ENCODE assay signal across 8 cellular contexts in the genomic region with DNA sequence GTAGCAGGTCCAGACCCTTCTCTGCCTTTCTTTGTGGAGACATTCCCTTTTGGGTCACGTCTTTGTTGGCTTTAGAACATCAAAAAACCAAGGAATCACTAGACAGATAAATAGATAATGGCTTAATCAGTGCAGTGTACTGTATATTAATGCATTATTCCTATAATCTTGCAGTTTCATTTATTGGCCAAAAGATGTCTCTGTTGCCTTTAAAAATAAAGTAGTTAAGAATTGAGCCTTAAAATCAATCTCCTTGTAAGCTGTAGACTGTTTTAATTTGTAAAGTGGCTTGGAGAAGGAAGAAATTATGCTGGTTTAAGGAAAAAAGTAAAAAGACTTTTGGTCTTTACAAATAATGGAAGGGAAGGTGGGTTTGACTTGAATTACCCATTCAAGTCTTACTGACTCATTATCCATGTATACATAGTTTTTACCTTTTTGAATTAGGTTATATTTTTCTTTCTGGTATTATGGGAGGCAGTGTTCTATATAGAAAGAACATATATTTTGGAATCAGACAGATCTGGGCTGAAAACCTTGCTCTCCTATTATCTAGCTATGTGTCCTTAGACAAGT.
A peak's percentile ranks its signal among the peaks of the same experiment; 100 is the strongest.
DNase-seq lines count a peak whose midpoint lies in the region; ATAC-seq and TF ChIP-seq lines count a peak whose summit lies in the region.

No MANE protein-coding gene starts in this region.

- peak; percentile 54 for DNase-seq in GM03348 (ENCODE audit: low spot score)
- peak; percentile 8 for DNase-seq in NCI-H2196 (lab: John Stamatoyannopoulos, UW; ENCODE audit: unreplicated experiment)
- peak; percentile 48 for DNase-seq in dermis blood vessel endothelial cell
- DNase-seq in osteoblast (ENCODE audit: insufficient read length, low spot score, missing footprints): no peak
- no peak for DNase-seq in ovary
- DNase-seq in testis: no peak

- no peak overlapping the region for H2AFZ ChIP-seq in osteoblast (ENCODE audit: low read length)

- H3K36me3 ChIP-seq in osteoblast (ENCODE audit: insufficient read depth, low read length): peaks cover 45% of the 10 kb centered on the region
- no peaks in the 10 kb centered on the region for H3K36me3 ChIP-seq in ovary
- no peaks in the 10 kb centered on the region for H3K36me3 ChIP-seq in testis (ENCODE audit: low read depth, missing control alignments)

- no peak for ATAC-seq in GM19035 (IDR thresholded peaks at IDR 0.05; ENCODE audit: unreplicated experiment)
- ATAC-seq in HG03045 (IDR thresholded peaks at IDR 0.05; ENCODE audit: unreplicated experiment): no peak

- H4K20me1 ChIP-seq in osteoblast (ENCODE audit: insufficient read depth, low read length): no peaks in the 10 kb centered on the region

- intact Hi-C loops in ovary (cut with DNase I): loop anchor here (5.0 to 10.0 kb wide), 4 partner anchors 300 to 343 kb away; partner anchors contain the start of gene DHRS3 (in 1 of the 4)
- intact Hi-C loops in testis (cut with DNase I; ENCODE audit: low total_unique reads): loop anchor here (10.0 kb wide), 1 partner anchor 310 kb away; no protein-coding TSS in a partner anchor

- no peak for TF ChIP-seq EP300 in ovary (IDR thresholded peaks at IDR 0.05)

- H3K9me3 ChIP-seq in osteoblast (ENCODE audit: low read depth, low read length) (no peaks in the 10 kb centered on the region), ovary (no peaks in the 10 kb centered on the region), testis (no peaks in the 10 kb centered on the region)

- H3K4me2 ChIP-seq in osteoblast (ENCODE audit: insufficient read depth, low read length): no peak overlapping the region

- H3K4me1 ChIP-seq in osteoblast (ENCODE audit: insufficient read depth, low read length): peaks cover 28% of the 10 kb centered on the region
- H3K4me1 ChIP-seq in ovary (ENCODE audit: insufficient read depth): peaks cover 1% of the 10 kb centered on the region
- peaks cover 6% of the 10 kb centered on the region for H3K4me1 ChIP-seq in testis

- TF ChIP-seq POLR2A in ovary (IDR thresholded peaks at IDR 0.05): no peak
- no peak for TF ChIP-seq POLR2A in testis (IDR thresholded peaks at IDR 0.05)

- TF ChIP-seq CTCF in osteoblast (IDR thresholded peaks at IDR 0.05; ENCODE audit: extremely low read depth, low read depth, low read length): peak; percentile 58
- TF ChIP-seq CTCF in ovary (IDR thresholded peaks at IDR 0.05): no peak
- peak in 1 of 3 experiments; percentile 32 for TF ChIP-seq CTCF in testis (IDR thresholded peaks at IDR 0.05)

- H3K79me2 ChIP-seq in osteoblast (ENCODE audit: insufficient read depth, low read length): no peaks in the 10 kb centered on the region

- H3K27ac ChIP-seq in osteoblast (ENCODE audit: low read depth, low read length) (peak overlapping the region; percentile 6), ovary (no peak overlapping the region), testis (no peak overlapping the region)

- H3K27me3 ChIP-seq in osteoblast (ENCODE audit: insufficient read depth, low read length) (no peaks in the 10 kb centered on the region), ovary (no peaks in the 10 kb centered on the region), testis (no peaks in the 10 kb centered on the region)

- no peak overlapping the region for H3K4me3 ChIP-seq in osteoblast (ENCODE audit: insufficient read depth, low read length)
- no peak overlapping the region for H3K4me3 ChIP-seq in ovary
- H3K4me3 ChIP-seq in testis: no peak overlapping the region

- WGBS in ovary, 3 donors: 22 to 77% (median 55%) methylated on average over 1 of the region's 1 CpG
- whole genome bisulfite sequencing in testis, 2 donors: 65 to 67% methylated on average over 1 of the region's 1 CpG

Comparison
In these comparisons a context has a peak if more than half of its experiments do, and no peak if none do; other contexts are left out.
1. DNase-seq: peak in GM03348 (single experiment), NCI-H2196 (single experiment) and dermis blood vessel endothelial cell (single experiment); none in osteoblast (single experiment), ovary (0 of 5) and testis (single experiment).